24 cellular contexts compared by ENCODE assay signal in genomic region chr9:122865300-122865699, GRCh38. TPM values are rescaled to one million over a fixed set of nuclear protein-coding genes. Genes with fewer than 3 reads are reported as not detected.
DNase-seq lines count a peak whose midpoint lies in the region; ATAC-seq, FAIRE-seq and TF ChIP-seq lines count a peak whose summit lies in the region.
"Had no signal": no experiment of that assay in that cellular context is flagged by ENCODE, and none has a peak within 500 bp of the region (broad histone marks: within the 10 kb centered on the region; RNA-seq: fewer than 3 reads in every experiment).

No MANE protein-coding gene starts in this region.

- no peak overlapping the region for H3K4me3 Mint-ChIP-seq in activated CD8-positive, alpha-beta T cell treated with anti-CD3 and anti-CD28 coated beads for 36 hours
- H3K4me3 Mint-ChIP-seq in activated CD8-positive, alpha-beta T cell treated with anti-CD3 and anti-CD28 coated beads, Interleukin-2, amount 10 ng/mL, durations not matched to agents 7 days and 5 days, result no peak overlapping the region
- no peak overlapping the region for H3K4me3 Mint-ChIP-seq in CD4-positive, alpha-beta T cell
- H3K4me3 Mint-ChIP-seq in naive thymus-derived CD4-positive, alpha-beta T cell, result no peak overlapping the region

- ATAC-seq in activated CD8-positive, alpha-beta T cell treated with anti-CD3 and anti-CD28 coated beads for 36 hours, result no peak
- ATAC-seq in activated CD8-positive, alpha-beta T cell treated with anti-CD3 and anti-CD28 coated beads, Interleukin-2, amount 10 ng/mL, durations not matched to agents 7 days and 5 days, result no peak
- no peak for ATAC-seq in CD4-positive, alpha-beta T cell (ENCODE audit: poor library complexity)
- no peak for ATAC-seq in naive thymus-derived CD4-positive, alpha-beta T cell
- no peak for ATAC-seq in HG02798 (IDR thresholded peaks at IDR 0.05; ENCODE audit: poor library complexity, unreplicated experiment)
- ATAC-seq in HG03108 (IDR thresholded peaks at IDR 0.05; ENCODE audit: unreplicated experiment), result no peak
- ATAC-seq: HepG2, K562 had no signal

- POLR2A ChIA-PET in activated CD8-positive, alpha-beta T cell treated with anti-CD3 and anti-CD28 coated beads for 36 hours (lab: Charles Lee), result interaction anchor here (0.7 to 1.0 kb wide), 2 partner anchors 21 to 29 kb away, joined by 3 read pairs; no protein-coding TSS in a partner anchor
- POLR2A ChIA-PET in activated CD8-positive, alpha-beta T cell treated with anti-CD3 and anti-CD28 coated beads, Interleukin-2, amount 10 ng/mL, durations not matched to agents 7 days and 5 days (lab: Charles Lee), result no interaction called here
- POLR2A ChIA-PET in CD4-positive, alpha-beta T cell (lab: Charles Lee), result interaction anchor here (2.0 kb wide), 1 partner anchor 29 kb away, joined by 4 read pairs; no protein-coding TSS in a partner anchor
- POLR2A ChIA-PET in naive thymus-derived CD4-positive, alpha-beta T cell (lab: Charles Lee), result no interaction called here

- peak overlapping the region; percentile 69 for H3K27ac Mint-ChIP-seq in activated CD8-positive, alpha-beta T cell treated with anti-CD3 and anti-CD28 coated beads for 36 hours
- no peak overlapping the region for H3K27ac Mint-ChIP-seq in activated CD8-positive, alpha-beta T cell treated with anti-CD3 and anti-CD28 coated beads, Interleukin-2, amount 10 ng/mL, durations not matched to agents 7 days and 5 days
- peak overlapping the region; percentile 12 for H3K27ac Mint-ChIP-seq in CD4-positive, alpha-beta T cell
- H3K27ac Mint-ChIP-seq in naive thymus-derived CD4-positive, alpha-beta T cell, result peak overlapping the region in 5 of 9 donors; percentile 48 to 64 (median 51)

- H3K4me3 ChIP-seq in naive thymus-derived CD4-positive, alpha-beta T cell (ENCODE audit: low read length), result no peak overlapping the region
- H3K4me3 ChIP-seq: BLaER1 treated with 17β-estradiol and CSF1 and Interleukin-3, amounts not matched to agents 10 nM and 100 nM; HAP-1; K562; MG63 had no signal

- H3K27me3 ChIP-seq in CD4-positive, alpha-beta T cell (ENCODE audit: control insufficient read depth, insufficient read depth, low read length), result no peaks in the 10 kb centered on the region
- no peaks in the 10 kb centered on the region for H3K27me3 ChIP-seq in naive thymus-derived CD4-positive, alpha-beta T cell (ENCODE audit: control insufficient read depth in 2 of 2, insufficient read depth in 2 of 2, low read length in 2 of 2)
- H3K27me3 ChIP-seq: BLaER1 treated with 17β-estradiol and CSF1 and Interleukin-3, amounts not matched to agents 10 nM and 100 nM; MG63 had no signal

- DNase-seq in activated CD8-positive, alpha-beta T cell treated with anti-CD3 and anti-CD28 coated beads for 36 hours, result no peak
- DNase-seq in activated CD8-positive, alpha-beta T cell treated with anti-CD3 and anti-CD28 coated beads, Interleukin-2, amount 10 ng/mL, durations not matched to agents 7 days and 5 days, result no peak
- no peak for DNase-seq in CD4-positive, alpha-beta T cell
- DNase-seq in dermis microvascular lymphatic vessel endothelial cell (ENCODE audit: low read depth in 2 of 2) (peak; percentile 89 to 92), GM19239 (ENCODE audit: insufficient read length, low spot score) (no peak)
- no peak for DNase-seq in naive thymus-derived CD4-positive, alpha-beta T cell
- DNase-seq: 8988T; Calu3; CD8-positive, alpha-beta memory T cell; DMS153; MG63; NCI-H1417; NCI-H187; NCI-H446 treated with DMSO at 0.1 percent for 48 hours; NCI-H526 treated with DMSO at 0.1 percent for 48 hours; OCI-M1 had no signal

- CTCF ChIA-PET in activated CD8-positive, alpha-beta T cell treated with anti-CD3 and anti-CD28 coated beads for 36 hours (lab: Charles Lee), result no interaction called here
- CTCF ChIA-PET in activated CD8-positive, alpha-beta T cell treated with anti-CD3 and anti-CD28 coated beads, Interleukin-2, amount 10 ng/mL, durations not matched to agents 7 days and 5 days (lab: Charles Lee), result no interaction called here
- CTCF ChIA-PET in CD4-positive, alpha-beta T cell (lab: Charles Lee), result no interaction called here
- CTCF ChIA-PET in naive thymus-derived CD4-positive, alpha-beta T cell (lab: Charles Lee), result no interaction called here

- H3K36me3 ChIP-seq in naive thymus-derived CD4-positive, alpha-beta T cell (ENCODE audit: control insufficient read depth in 2 of 3, insufficient read depth in 3 of 3, low read length in 3 of 3), result peaks cover 0 to 18% (median 0%) of the 10 kb centered on the region in 3 experiments

- H3K27ac ChIP-seq in CD4-positive, alpha-beta T cell (ENCODE audit: low read depth, low read length), result no peak overlapping the region
- no peak overlapping the region for H3K27ac ChIP-seq in naive thymus-derived CD4-positive, alpha-beta T cell (ENCODE audit: low read depth, low read length)
- H3K27ac ChIP-seq: BLaER1 treated with 17β-estradiol and CSF1 and Interleukin-3, amounts not matched to agents 10 nM and 100 nM; HL-60 had no signal

- H3K9me3 Mint-ChIP-seq in activated CD8-positive, alpha-beta T cell treated with anti-CD3 and anti-CD28 coated beads for 36 hours, result no peaks in the 10 kb centered on the region
- no peaks in the 10 kb centered on the region for H3K9me3 Mint-ChIP-seq in activated CD8-positive, alpha-beta T cell treated with anti-CD3 and anti-CD28 coated beads, Interleukin-2, amount 10 ng/mL, durations not matched to agents 7 days and 5 days (ENCODE audit: insufficient read depth)
- no peaks in the 10 kb centered on the region for H3K9me3 Mint-ChIP-seq in CD4-positive, alpha-beta T cell
- H3K9me3 Mint-ChIP-seq in naive thymus-derived CD4-positive, alpha-beta T cell, result peaks cover 0 to 1% (median 0%) of the 10 kb centered on the region in 11 donors
- H3K9me3 Mint-ChIP-seq: CD8-positive, alpha-beta memory T cell had no signal

- H3K4me1 Mint-ChIP-seq in activated CD8-positive, alpha-beta T cell treated with anti-CD3 and anti-CD28 coated beads for 36 hours (ENCODE audit: low read depth), result no peaks in the 10 kb centered on the region
- no peaks in the 10 kb centered on the region for H3K4me1 Mint-ChIP-seq in activated CD8-positive, alpha-beta T cell treated with anti-CD3 and anti-CD28 coated beads, Interleukin-2, amount 10 ng/mL, durations not matched to agents 7 days and 5 days (ENCODE audit: low read depth)
- no peaks in the 10 kb centered on the region for H3K4me1 Mint-ChIP-seq in CD4-positive, alpha-beta T cell (ENCODE audit: low read depth)
- peaks cover 0 to 2% (median 0%) of the 10 kb centered on the region in 7 donors for H3K4me1 Mint-ChIP-seq in naive thymus-derived CD4-positive, alpha-beta T cell

- no peaks in the 10 kb centered on the region for H3K9me3 ChIP-seq in CD4-positive, alpha-beta T cell (ENCODE audit: control insufficient read depth, low read length)
- no peaks in the 10 kb centered on the region for H3K9me3 ChIP-seq in naive thymus-derived CD4-positive, alpha-beta T cell (ENCODE audit: control insufficient read depth in 2 of 3, low read length in 3 of 3)
- H3K9me3 ChIP-seq: HAP-1, MG63 had no signal

- intact Hi-C loops in activated CD8-positive, alpha-beta T cell treated with anti-CD3 and anti-CD28 coated beads for 36 hours (cut with micrococcal nuclease), result no loop called here
- intact Hi-C loops in CD4-positive, alpha-beta T cell (cut with DNase I, micrococcal nuclease), result no loop called here
- intact Hi-C loops in naive thymus-derived CD4-positive, alpha-beta T cell (cut with micrococcal nuclease), result no loop called here

- no peaks in the 10 kb centered on the region for H3K4me1 ChIP-seq in naive thymus-derived CD4-positive, alpha-beta T cell (ENCODE audit: control insufficient read depth in 2 of 2, insufficient read depth in 2 of 2, low read length in 2 of 2)
- H3K4me1 ChIP-seq: BLaER1 treated with 17β-estradiol and CSF1 and Interleukin-3, amounts not matched to agents 10 nM and 100 nM; HAP-1 had no signal

- no peak for TF ChIP-seq CTCF in activated CD8-positive, alpha-beta T cell treated with anti-CD3 and anti-CD28 coated beads for 36 hours (IDR thresholded peaks at IDR 0.05)
- no peak for TF ChIP-seq CTCF in CD4-positive, alpha-beta T cell (IDR thresholded peaks at IDR 0.05)

- FAIRE-seq in GM19239 (lab: Jason Lieb, UNC), result no peak
- FAIRE-seq: HepG2, K562, RCC 7860 had no signal

- no peaks in the 10 kb centered on the region for H3K27me3 Mint-ChIP-seq in activated CD8-positive, alpha-beta T cell treated with anti-CD3 and anti-CD28 coated beads for 36 hours
- no peaks in the 10 kb centered on the region for H3K27me3 Mint-ChIP-seq in activated CD8-positive, alpha-beta T cell treated with anti-CD3 and anti-CD28 coated beads, Interleukin-2, amount 10 ng/mL, durations not matched to agents 7 days and 5 days (ENCODE audit: low read depth)
- H3K27me3 Mint-ChIP-seq in CD4-positive, alpha-beta T cell, result no peaks in the 10 kb centered on the region
- no peaks in the 10 kb centered on the region for H3K27me3 Mint-ChIP-seq in naive thymus-derived CD4-positive, alpha-beta T cell
- H3K27me3 Mint-ChIP-seq: CD8-positive, alpha-beta memory T cell had no signal

- peaks cover 18% of the 10 kb centered on the region for H3K36me3 Mint-ChIP-seq in activated CD8-positive, alpha-beta T cell treated with anti-CD3 and anti-CD28 coated beads for 36 hours (ENCODE audit: low read depth)
- H3K36me3 Mint-ChIP-seq in activated CD8-positive, alpha-beta T cell treated with anti-CD3 and anti-CD28 coated beads, Interleukin-2, amount 10 ng/mL, durations not matched to agents 7 days and 5 days (ENCODE audit: low read depth), result peaks cover 34% of the 10 kb centered on the region
- peaks cover 44% of the 10 kb centered on the region for H3K36me3 Mint-ChIP-seq in CD4-positive, alpha-beta T cell (ENCODE audit: low read depth)
- peaks cover 0 to 47% (median 17%) of the 10 kb centered on the region in 5 donors for H3K36me3 Mint-ChIP-seq in naive thymus-derived CD4-positive, alpha-beta T cell

RNA-seq across cellular contexts. Expression of gene PDCL, which starts 36.9 kb away (rescaled TPM):
- total RNA-seq in activated CD8-positive, alpha-beta T cell treated with anti-CD3 and anti-CD28 coated beads for 36 hours, result 10 to 100 TPM; 16.1 to 16.5 TPM
- total RNA-seq in activated CD8-positive, alpha-beta T cell treated with anti-CD3 and anti-CD28 coated beads, Interleukin-2, amount 10 ng/mL, durations not matched to agents 7 days and 5 days, result 10 to 100 TPM; 25.9 to 27.3 TPM
- 10 to 100 TPM; 26.6 to 27.3 TPM for total RNA-seq in CD4-positive, alpha-beta T cell
- total RNA-seq in dermis microvascular lymphatic vessel endothelial cell, result 69.7 and 86.1 TPM in 2 replicates
- 10 to 100 TPM; 13.6 to 25.8 (median 18.1) TPM for total RNA-seq in naive thymus-derived CD4-positive, alpha-beta T cell
- 10 to 100 TPM in 1 of 2 donors, 1 to 10 TPM in 1; 8.8 to 10.5 TPM for polyA plus RNA-seq in naive thymus-derived CD4-positive, alpha-beta T cell

RNA-seq across cellular contexts. Expression of gene RC3H2, which starts 39.9 kb away (rescaled TPM):
- total RNA-seq in activated CD8-positive, alpha-beta T cell treated with anti-CD3 and anti-CD28 coated beads for 36 hours, result 10 to 100 TPM; 22.7 to 22.8 TPM
- 10 to 100 TPM; 40.3 to 43.6 TPM for total RNA-seq in activated CD8-positive, alpha-beta T cell treated with anti-CD3 and anti-CD28 coated beads, Interleukin-2, amount 10 ng/mL, durations not matched to agents 7 days and 5 days
- 10 to 100 TPM; 85.2 to 86.8 TPM for total RNA-seq in CD4-positive, alpha-beta T cell
- 57.0 and 92.5 TPM in 2 replicates for total RNA-seq in dermis microvascular lymphatic vessel endothelial cell
- total RNA-seq in naive thymus-derived CD4-positive, alpha-beta T cell, result 10 to 100 TPM; 52.3 to 66.4 (median 57.0) TPM
- polyA plus RNA-seq in naive thymus-derived CD4-positive, alpha-beta T cell, result 10 to 100 TPM; 18.7 to 25.3 TPM

RNA-seq across cellular contexts. Expression of gene ZBTB6, which starts 47.8 kb away (rescaled TPM):
- 1 to 10 TPM; 9.7 to 9.8 TPM for total RNA-seq in activated CD8-positive, alpha-beta T cell treated with anti-CD3 and anti-CD28 coated beads for 36 hours
- total RNA-seq in activated CD8-positive, alpha-beta T cell treated with anti-CD3 and anti-CD28 coated beads, Interleukin-2, amount 10 ng/mL, durations not matched to agents 7 days and 5 days, result 1 to 10 TPM; 9.1 to 9.3 TPM
- total RNA-seq in CD4-positive, alpha-beta T cell, result 1 to 10 TPM; 3.6 to 3.9 TPM
- 10.7 and 12.0 TPM in 2 replicates for total RNA-seq in dermis microvascular lymphatic vessel endothelial cell
- total RNA-seq in naive thymus-derived CD4-positive, alpha-beta T cell, result 10 to 100 TPM in 3 of 5 experiments, 1 to 10 TPM in 2; 3.7 to 17.8 (median 14.4) TPM
- polyA plus RNA-seq in naive thymus-derived CD4-positive, alpha-beta T cell, result 1 to 10 TPM; 2.0 to 2.8 TPM

Comparison
In these comparisons a context has a peak if more than half of its experiments do, and no peak if none do; other contexts are left out.
1. POLR2A ChIA-PET loops: an anchor here in activated CD8-positive, alpha-beta T cell treated with anti-CD3 and anti-CD28 coated beads for 36 hours (0.7 to 1.0 kb wide) and CD4-positive, alpha-beta T cell (2.0 kb wide); none called in activated CD8-positive, alpha-beta T cell treated with anti-CD3 and anti-CD28 coated beads, Interleukin-2, amount 10 ng/mL, durations not matched to agents 7 days and 5 days and naive thymus-derived CD4-positive, alpha-beta T cell.
2. DNase-seq: peak in dermis microvascular lymphatic vessel endothelial cell (2 of 2); none in activated CD8-positive, alpha-beta T cell treated with anti-CD3 and anti-CD28 coated beads for 36 hours (single experiment), activated CD8-positive, alpha-beta T cell treated with anti-CD3 and anti-CD28 coated beads, Interleukin-2, amount 10 ng/mL, durations not matched to agents 7 days and 5 days (single experiment), CD4-positive, alpha-beta T cell (0 of 10), naive thymus-derived CD4-positive, alpha-beta T cell (0 of 9) and GM19239 (single experiment).